Comparison of ENCODE assay signal across 21 cellular contexts in the genomic region with DNA sequence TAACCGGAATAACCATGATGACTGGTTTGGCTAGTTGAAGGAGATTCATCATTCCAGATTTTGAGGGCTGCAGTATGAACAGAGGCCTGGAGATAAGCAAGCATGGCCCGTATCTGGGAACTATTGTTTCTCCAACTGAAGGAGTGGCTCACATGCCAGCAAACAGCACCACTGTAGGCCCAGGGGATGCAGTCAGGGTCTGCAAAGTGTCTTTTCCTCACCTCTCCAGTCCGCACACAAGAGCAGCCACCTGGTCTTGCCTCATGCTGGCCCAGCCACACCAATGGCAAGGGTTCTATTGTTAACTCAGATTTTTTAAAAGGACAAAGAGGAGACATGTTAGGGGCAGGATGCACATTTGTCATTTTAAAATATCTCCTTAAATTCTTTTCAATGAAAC.
"Had no signal": no experiment of that assay in that cellular context is flagged by ENCODE, and none has a peak within 500 bp of the region (broad histone marks: within the 10 kb centered on the region; RNA-seq: fewer than 3 reads in every experiment).

No MANE protein-coding gene starts in this region.

- H3K27ac ChIP-seq: colonic mucosa, right atrium auricular region, suprapubic skin, upper lobe of left lung had no signal

- H3K27ac Mint-ChIP-seq: naive thymus-derived CD4-positive, alpha-beta T cell; stimulated activated effector memory CD8-positive, alpha-beta T cell treated with anti-CD3 and anti-CD28 coated beads, Interleukin-12 subunit alpha, Interleukin-12 subunit beta, amount 100 ng/mL, for 72 hours had no signal

- H3K4me3 Mint-ChIP-seq: naive thymus-derived CD4-positive, alpha-beta T cell; stimulated activated effector memory CD8-positive, alpha-beta T cell treated with anti-CD3 and anti-CD28 coated beads, Interleukin-12 subunit alpha, Interleukin-12 subunit beta, amount 100 ng/mL, for 72 hours had no signal

- ATAC-seq: esophagus mucosa; heart left ventricle; naive thymus-derived CD4-positive, alpha-beta T cell; stimulated activated effector memory CD8-positive, alpha-beta T cell treated with anti-CD3 and anti-CD28 coated beads, Interleukin-12 subunit alpha, Interleukin-12 subunit beta, amount 100 ng/mL, for 72 hours; stimulated activated naive CD8-positive, alpha-beta T cell treated with anti-CD3 and anti-CD28 coated beads, Interleukin-15, Interleukin-2, amounts not matched to agents 100 U/mL and 50 U/mL, for 24 hours had no signal

- H3K36me3 Mint-ChIP-seq: stimulated activated effector memory CD8-positive, alpha-beta T cell treated with anti-CD3 and anti-CD28 coated beads, Interleukin-12 subunit alpha, Interleukin-12 subunit beta, amount 100 ng/mL, for 72 hours had no signal

- FAIRE-seq: endometrium, frontal cortex, islet of Langerhans had no signal

- H3K4me3 ChIP-seq: colonic mucosa, heart left ventricle, right atrium auricular region, smooth muscle cell, suprapubic skin, thyroid gland, upper lobe of left lung had no signal

- H3K36me3 ChIP-seq: colonic mucosa, heart left ventricle, right atrium auricular region, suprapubic skin, thyroid gland, upper lobe of left lung had no signal

- H3K4me1 ChIP-seq: colonic mucosa had no signal

- H3K27me3 ChIP-seq: colonic mucosa, heart left ventricle, right atrium auricular region, suprapubic skin, thyroid gland, upper lobe of left lung had no signal

- DNase-seq: colonic mucosa; dermis blood vessel endothelial cell; effector CD8-positive, alpha-beta T cell; heart left ventricle; hippocampal formation; kidney glomerular epithelial cell; naive thymus-derived CD4-positive, alpha-beta T cell; posterior cingulate gyrus; stimulated activated CD4-positive, alpha-beta T cell treated with anti-CD3 and anti-CD28 coated beads, Interleukin-4, amount 100 ng/mL, for 1 hour; stimulated activated CD8-positive, alpha-beta memory T cell treated with anti-CD3 and anti-CD28 coated beads, Interleukin-4, amount 100 ng/mL, for 48 hours; stimulated activated naive CD8-positive, alpha-beta T cell treated with anti-CD3 and anti-CD28 coated beads, Interleukin-15, Interleukin-2, amounts not matched to agents 100 U/mL and 50 U/mL, for 24 hours; thyroid gland; upper lobe of left lung had no signal

- H3K27me3 Mint-ChIP-seq: naive thymus-derived CD4-positive, alpha-beta T cell had no signal

- H3K4me1 Mint-ChIP-seq: stimulated activated effector memory CD8-positive, alpha-beta T cell treated with anti-CD3 and anti-CD28 coated beads, Interleukin-12 subunit alpha, Interleukin-12 subunit beta, amount 100 ng/mL, for 72 hours had no signal

- H3K4me2 ChIP-seq: smooth muscle cell had no signal

- H3K9me3 ChIP-seq: colonic mucosa, suprapubic skin, thyroid gland had no signal
